ENCODE assay signal across 8 cellular contexts in the genomic region with DNA sequence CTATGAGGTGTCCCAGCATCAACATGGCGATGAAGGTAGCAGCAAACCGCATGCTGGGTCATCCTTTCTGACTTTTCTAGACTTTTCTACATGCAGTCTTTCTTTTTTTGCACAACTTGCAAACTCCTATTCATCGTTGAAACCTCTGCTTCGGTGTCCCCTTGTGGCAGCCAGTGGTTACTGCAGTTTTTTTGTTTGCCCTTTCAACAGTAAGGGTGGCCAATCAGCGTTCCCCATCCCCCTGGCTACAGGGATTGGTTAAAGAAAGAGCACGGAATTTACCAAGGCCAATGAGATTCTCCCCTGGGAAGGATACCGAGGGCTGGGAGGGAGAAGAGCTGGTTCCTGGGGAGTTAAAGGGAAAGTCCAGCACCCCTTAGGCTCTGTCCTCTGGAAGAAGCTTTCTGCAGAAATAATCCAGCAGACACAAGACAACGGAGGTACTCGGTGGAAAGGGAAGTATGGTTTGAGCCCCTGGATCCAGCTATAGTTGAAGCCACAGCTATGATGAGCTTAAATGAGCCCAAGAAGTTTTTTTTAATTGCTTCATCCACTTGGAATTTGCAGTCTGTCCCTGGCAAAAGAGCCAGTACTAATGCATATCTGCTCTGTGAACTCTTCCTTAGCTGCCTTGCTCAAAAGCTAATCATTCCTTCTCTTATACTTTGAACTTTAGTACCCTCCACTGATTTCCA. TPM values are rescaled to one million over a fixed set of nuclear protein-coding genes. Genes with fewer than 3 reads are reported as not detected.
DNase-seq lines count a peak whose midpoint lies in the region; ATAC-seq, FAIRE-seq and TF ChIP-seq lines count a peak whose summit lies in the region.

No MANE protein-coding gene starts in this region.

- TF ChIP-seq CTCF in GM12801 (IDR thresholded peaks at IDR 0.05; ENCODE audit: extremely low read depth, insufficient read length) (peak; percentile 7), progenitor cell of endocrine pancreas (IDR thresholded peaks at IDR 0.05; ENCODE audit: unreplicated experiment) (peak; percentile 70)

- no peaks in the 10 kb centered on the region for H3K36me3 Mint-ChIP-seq in progenitor cell of endocrine pancreas (ENCODE audit: insufficient read depth)

- H3K27me3 Mint-ChIP-seq in progenitor cell of endocrine pancreas, result no peaks in the 10 kb centered on the region

- intact Hi-C loops in left cardiac atrium (cut with DNase I), result no loop called here

- H3K27ac Mint-ChIP-seq in progenitor cell of endocrine pancreas, result peak overlapping the region; percentile 80

- no peaks in the 10 kb centered on the region for H3K9me3 Mint-ChIP-seq in progenitor cell of endocrine pancreas (ENCODE audit: low read depth)

- peak overlapping the region; percentile 67 for H3K4me3 Mint-ChIP-seq in progenitor cell of endocrine pancreas (ENCODE audit: low read depth)

- H3K4me1 Mint-ChIP-seq in progenitor cell of endocrine pancreas (ENCODE audit: low read depth), result peaks cover 12% of the 10 kb centered on the region

- peak; percentile 85 for ATAC-seq in HG02763 (IDR thresholded peaks at IDR 0.05; ENCODE audit: unreplicated experiment)
- ATAC-seq in left cardiac atrium, result peak; percentile 99

- FAIRE-seq in urothelium cell line (lab: Jason Lieb, UNC), result no peak

- DNase-seq in NCI-H1417 treated with DMSO at 0.1 percent for 48 hours (lab: John Stamatoyannopoulos, UW) (peak; percentile 94), SW 1271 (lab: John Stamatoyannopoulos, UW) (peak; percentile 85 to 97), amniotic stem cell (lab: John Stamatoyannopoulos, UW) (peak; percentile 92), left cardiac atrium (peak; percentile 91), progenitor cell of endocrine pancreas (ENCODE audit: low spot score, unreplicated experiment) (peak; percentile 69), urothelium cell line (ENCODE audit: low spot score) (peak; percentile 92)

RNA-seq across cellular contexts. Expression of a gene that starts 5.6 kb away (rescaled TPM):
- total RNA-seq in left cardiac atrium (10 to 100 TPM; 68.9 to 79.0 TPM), progenitor cell of endocrine pancreas (150 and 154 TPM in 2 replicates)

RNA-seq across cellular contexts. Expression of a gene that starts 11.9 kb away (rescaled TPM):
- total RNA-seq in left cardiac atrium (10 to 100 TPM; 27.5 to 34.7 TPM), progenitor cell of endocrine pancreas (43.5 and 51.3 TPM in 2 replicates)

RNA-seq across cellular contexts. Expression of a gene that starts 47.1 kb away (rescaled TPM):
- 100 to 1,000 TPM; 122 to 169 TPM for total RNA-seq in left cardiac atrium
- 158 and 168 TPM in 2 replicates for total RNA-seq in progenitor cell of endocrine pancreas

RNA-seq across cellular contexts. Expression of a gene that starts 54.2 kb away (rescaled TPM):
- 1 to 10 TPM in 1 of 2 donors, under 1 TPM in 1; 0.91 to 1.3 TPM for total RNA-seq in left cardiac atrium
- total RNA-seq in progenitor cell of endocrine pancreas, result 10.5 and 10.9 TPM in 2 replicates

RNA-seq across cellular contexts. Expression of a gene that starts 57.5 kb away (rescaled TPM):
- total RNA-seq in left cardiac atrium, result 1 to 10 TPM in 1 of 2 donors, under 1 TPM in 1; 0.50 to 1.5 TPM
- 10.5 and 14.4 TPM in 2 replicates for total RNA-seq in progenitor cell of endocrine pancreas

Comparison
In these comparisons a context has a peak if more than half of its experiments do, and no peak if none do; other contexts are left out.
1. Peak in every context shown above with its lines: DNase-seq and ATAC-seq.